Comparison of ENCODE assay signal across 8 cellular contexts in genomic region chr5:16736158-16736994, GRCh38.
DNase-seq lines count a peak whose midpoint lies in the region; ATAC-seq and TF ChIP-seq lines count a peak whose summit lies in the region.

No MANE protein-coding gene starts in this region.

- H3K9me3 ChIP-seq in GM23248 (ENCODE audit: low read depth) (no peaks in the 10 kb centered on the region), endocrine pancreas (ENCODE audit: control insufficient read depth, low read length) (no peaks in the 10 kb centered on the region), mucosa of descending colon (no peaks in the 10 kb centered on the region), gastrocnemius medialis (no peaks in the 10 kb centered on the region)
- no peaks in the 10 kb centered on the region for H3K9me3 ChIP-seq in naive thymus-derived CD4-positive, alpha-beta T cell (ENCODE audit: control insufficient read depth in 2 of 3, low read length in 3 of 3)

- H2AFZ ChIP-seq in GM23248: peak overlapping the region; percentile 35; the same call in 1 of the 2 replicates

- CTCF ChIA-PET in naive thymus-derived CD4-positive, alpha-beta T cell (lab: Charles Lee): no interaction called here

- peaks cover 100% of the 10 kb centered on the region for H3K79me2 ChIP-seq in GM23248 (ENCODE audit: insufficient read depth)

- H3K27ac ChIP-seq in GM23248: peak overlapping the region; percentile 48
- no peak overlapping the region for H3K27ac ChIP-seq in gastrocnemius medialis
- no peak overlapping the region for H3K27ac ChIP-seq in naive thymus-derived CD4-positive, alpha-beta T cell (ENCODE audit: low read depth, low read length)

- 80% methylated on average over 14 of the region's 14 CpGs for WGBS in GM23248 (ENCODE audit: low coverage in 1 of 2, low lambda C conversion rate in 2 of 2, missing lambda C conversion rate in 2 of 2), 2 experiments

- H4K20me1 ChIP-seq in GM23248 (ENCODE audit: insufficient read depth): no peaks in the 10 kb centered on the region

- H3K9me3 Mint-ChIP-seq in naive thymus-derived CD4-positive, alpha-beta T cell: peaks cover 0 to 4% (median 0%) of the 10 kb centered on the region in 11 donors

- H3K27ac Mint-ChIP-seq in naive thymus-derived CD4-positive, alpha-beta T cell: no peak overlapping the region

- H3K4me2 ChIP-seq in GM23248 (ENCODE audit: unreplicated experiment): peak overlapping the region; percentile 9

- H3K4me3 ChIP-seq in GM23248: 0 out of 2 replicates have a peak overlapping the region, but pooled peaks have one; percentile 13
- no peak overlapping the region for H3K4me3 ChIP-seq in endocrine pancreas (ENCODE audit: control insufficient read depth, insufficient read depth, low read length)
- no peak overlapping the region for H3K4me3 ChIP-seq in mucosa of descending colon
- no peak overlapping the region for H3K4me3 ChIP-seq in gastrocnemius medialis
- no peak overlapping the region for H3K4me3 ChIP-seq in naive thymus-derived CD4-positive, alpha-beta T cell (ENCODE audit: low read length)

- no peaks in the 10 kb centered on the region for H3K9me2 ChIP-seq in GM23248 (ENCODE audit: insufficient read depth)

- DNase-seq in GM23248 (peak; percentile 64), NCI-H526 treated with DMSO at 0.1 percent for 48 hours (lab: John Stamatoyannopoulos, UW) (peak; percentile 90), mucosa of descending colon (peak in 2 of 3 donors; percentile 49 to 82), gastrocnemius medialis (no peak)
- no peak for DNase-seq in naive thymus-derived CD4-positive, alpha-beta T cell
- no peak for DNase-seq in effector CD4-positive, alpha-beta T cell

- H3K36me3 ChIP-seq in GM23248 (ENCODE audit: low read depth) (peaks cover 6% of the 10 kb centered on the region; the same call in 1 of the 2 replicates), endocrine pancreas (ENCODE audit: control insufficient read depth, insufficient read depth, low read length) (no peaks in the 10 kb centered on the region), mucosa of descending colon (ENCODE audit: low read depth) (no peaks in the 10 kb centered on the region), gastrocnemius medialis (no peaks in the 10 kb centered on the region)
- H3K36me3 ChIP-seq in naive thymus-derived CD4-positive, alpha-beta T cell (ENCODE audit: control insufficient read depth in 2 of 3, insufficient read depth in 3 of 3, low read length in 3 of 3): no peaks in the 10 kb centered on the region

- H3K4me3 Mint-ChIP-seq in naive thymus-derived CD4-positive, alpha-beta T cell: no peak overlapping the region

- H3K4me1 ChIP-seq in GM23248 (ENCODE audit: insufficient read depth) (peaks cover 17% of the 10 kb centered on the region), endocrine pancreas (ENCODE audit: control insufficient read depth, insufficient read depth, low read length) (peaks cover 13% of the 10 kb centered on the region), mucosa of descending colon (ENCODE audit: low read depth) (no peaks in the 10 kb centered on the region), gastrocnemius medialis (peaks cover 3 to 5% of the 10 kb centered on the region in 2 donors)
- no peaks in the 10 kb centered on the region for H3K4me1 ChIP-seq in naive thymus-derived CD4-positive, alpha-beta T cell (ENCODE audit: control insufficient read depth in 2 of 2, insufficient read depth in 2 of 2, low read length in 2 of 2)

- POLR2A ChIA-PET in naive thymus-derived CD4-positive, alpha-beta T cell (lab: Charles Lee): no interaction called here

- no peak overlapping the region for H3K9ac ChIP-seq in GM23248
- peak overlapping the region; percentile 49 for H3K9ac ChIP-seq in endocrine pancreas (ENCODE audit: control insufficient read depth, insufficient read depth, low read length)

- no peaks in the 10 kb centered on the region for H3K36me3 Mint-ChIP-seq in naive thymus-derived CD4-positive, alpha-beta T cell

- H3F3A ChIP-seq in GM23248 (ENCODE audit: insufficient read depth): peaks cover 46% of the 10 kb centered on the region

- no peak for TF ChIP-seq POLR2A in gastrocnemius medialis (IDR thresholded peaks at IDR 0.05)

- peaks cover 5 to 39% (median 19%) of the 10 kb centered on the region in 5 donors for H3K27me3 Mint-ChIP-seq in naive thymus-derived CD4-positive, alpha-beta T cell

- TF ChIP-seq CTCF in mucosa of descending colon (IDR thresholded peaks at IDR 0.05) (no peak), gastrocnemius medialis (IDR thresholded peaks at IDR 0.05 in 4 of 5, conservative IDR thresholded peaks at IDR 0.05 in 1 of 5) (no peak)

- in situ Hi-C loops in GM23248 (cut with MboI): no loop called here
- in situ Hi-C loops in gastrocnemius medialis (cut with MboI; ENCODE audit: low sequenced_read_pairs in 4 of 4): no loop called here

- H3K4me1 Mint-ChIP-seq in naive thymus-derived CD4-positive, alpha-beta T cell: no peaks in the 10 kb centered on the region

- intact Hi-C loops in mucosa of descending colon (cut with DNase I, micrococcal nuclease): no loop called here
- intact Hi-C loops in gastrocnemius medialis (cut with DNase I; ENCODE audit: low total_unique reads): no loop called here
- intact Hi-C loops in naive thymus-derived CD4-positive, alpha-beta T cell (cut with micrococcal nuclease): no loop called here

- H3K27me3 ChIP-seq in GM23248 (replicated peaks; ENCODE audit: insufficient read depth): no peaks in the 10 kb centered on the region
- no peaks in the 10 kb centered on the region for H3K27me3 ChIP-seq in endocrine pancreas (ENCODE audit: control insufficient read depth, insufficient read depth, low read length)
- no peaks in the 10 kb centered on the region for H3K27me3 ChIP-seq in gastrocnemius medialis
- peaks cover 0 to 2% of the 10 kb centered on the region in 2 donors for H3K27me3 ChIP-seq in naive thymus-derived CD4-positive, alpha-beta T cell (ENCODE audit: control insufficient read depth in 2 of 2, insufficient read depth in 2 of 2, low read length in 2 of 2)

- ATAC-seq in mucosa of descending colon: peak; percentile 81
- ATAC-seq in gastrocnemius medialis: no peak
- ATAC-seq in SK-N-SH treated with all-trans-retinoic acid at 6 μM for 48 hours: no peak
- no peak for ATAC-seq in naive thymus-derived CD4-positive, alpha-beta T cell

TF ChIP-seq in SK-N-SH treated with all-trans-retinoic acid at 6 μM for 48 hours, 23 proteins besides CTCF, POLR2A, EP300 and RAD21 (continues in another document):
- no peak for TF ChIP-seq CSDC2 (CRISPR knock-in tag; IDR thresholded peaks at IDR 0.05)
- no peak for TF ChIP-seq ZNF70 (CRISPR knock-in tag; IDR thresholded peaks at IDR 0.05)
- TF ChIP-seq PATZ1 (CRISPR knock-in tag; IDR thresholded peaks at IDR 0.05; ENCODE audit: borderline replicate concordance): no peak
- TF ChIP-seq SNAI2 (CRISPR knock-in tag; IDR thresholded peaks at IDR 0.05): no peak
- TF ChIP-seq TSHZ2 (CRISPR knock-in tag; IDR thresholded peaks at IDR 0.05): no peak
- TF ChIP-seq BACH2 (CRISPR knock-in tag; IDR thresholded peaks at IDR 0.05; ENCODE audit: borderline replicate concordance): no peak
- no peak for TF ChIP-seq CSRNP3 (CRISPR knock-in tag; IDR thresholded peaks at IDR 0.05)

Comparison
In these comparisons a context has a peak if more than half of its experiments do, and no peak if none do; other contexts are left out.
1. DNase-seq: peak in GM23248 (single experiment), NCI-H526 treated with DMSO at 0.1 percent for 48 hours (single experiment) and mucosa of descending colon (2 of 3); none in gastrocnemius medialis (0 of 2), naive thymus-derived CD4-positive, alpha-beta T cell (0 of 9) and effector CD4-positive, alpha-beta T cell (single experiment).